8 cellular contexts compared by ENCODE assay signal in the genomic region with DNA sequence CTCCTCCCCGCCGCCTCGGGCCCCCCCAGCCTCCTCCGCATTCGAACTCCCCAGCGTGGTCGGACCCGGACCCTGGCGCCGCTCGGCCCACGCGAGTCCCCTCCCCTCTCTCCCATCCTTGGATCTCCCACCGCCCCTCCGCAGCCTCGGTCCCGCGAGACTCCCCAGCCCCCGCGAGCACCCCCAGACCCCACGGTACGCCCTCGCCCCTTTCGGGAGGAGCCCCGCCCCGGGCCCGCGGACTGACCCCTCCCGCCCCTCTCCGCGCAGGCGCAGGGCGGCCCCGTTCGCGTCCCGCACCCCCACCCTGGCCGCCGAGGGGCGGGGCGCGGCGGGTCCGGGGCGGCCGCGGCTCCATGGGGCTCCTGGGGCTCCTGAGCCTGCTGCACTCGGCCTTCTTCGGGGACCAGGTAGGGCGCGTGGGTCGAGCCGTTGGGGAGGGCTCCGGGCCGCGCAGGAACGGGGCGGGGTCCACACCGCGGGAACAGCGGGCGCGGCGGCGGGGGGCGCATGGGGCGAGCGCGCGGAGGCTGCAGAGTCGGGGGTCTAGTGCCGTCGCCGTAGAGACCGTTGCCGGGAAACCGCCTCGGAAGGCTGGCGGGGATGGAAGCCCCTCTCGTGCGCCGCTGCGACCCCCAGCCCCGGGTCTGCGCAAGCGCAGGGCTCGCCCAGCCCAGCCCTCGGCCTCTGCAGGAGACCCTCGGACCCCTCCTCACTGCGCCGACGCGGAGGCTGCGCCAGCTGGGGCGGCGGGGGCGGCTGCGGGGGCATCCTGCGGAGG. TPM values are rescaled to one million over a fixed set of nuclear protein-coding genes. Genes with fewer than 3 reads are reported as not detected.
A peak's percentile ranks its signal among the peaks of the same experiment; 100 is the strongest.
DNase-seq lines count a peak whose midpoint lies in the region; ATAC-seq, FAIRE-seq and TF ChIP-seq lines count a peak whose summit lies in the region.

No MANE protein-coding gene starts in this region.

- H3K4me2 ChIP-seq in BLaER1 (no peak overlapping the region), K562 (ENCODE audit: insufficient read depth, low read length) (peak overlapping the region; percentile 8; the same call in 1 of the 2 replicates)

- no peaks in the 10 kb centered on the region for H3K9me3 ChIP-seq in BLaER1
- no peaks in the 10 kb centered on the region for H3K9me3 ChIP-seq in K562 (replicated peaks; ENCODE audit: control insufficient read depth, insufficient read depth, low read depth, low read length)
- no peaks in the 10 kb centered on the region for H3K9me3 ChIP-seq in mesodermal cell (ENCODE audit: control insufficient read depth, low read length)

- no peaks in the 10 kb centered on the region for H3K9me3 Mint-ChIP-seq in activated naive CD4-positive, alpha-beta T cell treated with anti-CD3 and anti-CD28 coated beads for 36 hours

- CTCF ChIA-PET in K562 (lab: Yijun Ruan, JAX; ENCODE audit: low intra/inter-chr PET ratio) = interaction anchor here (1.1 kb wide), 1 partner anchor 67 kb away, joined by 6 read pairs; the partner anchor contains the start of gene ADAMTSL5
- CTCF ChIA-PET in activated naive CD4-positive, alpha-beta T cell treated with anti-CD3 and anti-CD28 coated beads for 36 hours (lab: Charles Lee) = interaction anchor here (1.0 to 1.8 kb wide), 4 partner anchors 9 to 56 kb away, joined by 3 to 11 read pairs (median 4); no protein-coding TSS in a partner anchor

- intact Hi-C loops in K562 (cut with micrococcal nuclease) = loop anchor here (10.0 kb wide), 1 partner anchor 171 kb away; the partner anchor contains the start of gene FAM174C
- intact Hi-C loops in activated naive CD4-positive, alpha-beta T cell treated with anti-CD3 and anti-CD28 coated beads for 36 hours (cut with micrococcal nuclease) = loop anchor here (2.0 kb wide), 1 partner anchor 169 kb away; no protein-coding TSS in a partner anchor

- BruUV-seq in K562 (replicated peaks; lab: Mats Ljungman, UMichigan) = no TSS peak

- peaks cover 13% of the 10 kb centered on the region for H3K79me2 ChIP-seq in K562 (ENCODE audit: control insufficient read depth, insufficient read depth, low read length)

- H3K9ac ChIP-seq in BLaER1 = no peak overlapping the region
- H3K9ac ChIP-seq in K562 (ENCODE audit: insufficient read depth in 1 of 2, low read depth in 2 of 2, low read length in 2 of 2) = peak overlapping the region in 1 of 2 experiments; percentile 67; a peak in 2 of 4 replicates

- TF ChIP-seq EP300 in K562 (IDR thresholded peaks at IDR 0.05; ENCODE audit: low read length) = no peak

- H3K36me3 Mint-ChIP-seq in activated naive CD4-positive, alpha-beta T cell treated with anti-CD3 and anti-CD28 coated beads for 36 hours (ENCODE audit: low read depth) = peaks cover 15% of the 10 kb centered on the region

- TF ChIP-seq CTCF in K562 (IDR thresholded peaks at IDR 0.05 in 2 of 3, conservative IDR thresholded peaks at IDR 0.05 in 1 of 3; ENCODE audit: insufficient read depth in 2 of 3, low read depth in 1 of 3, low read length in 3 of 3) = no peak

- H3K36me3 ChIP-seq in BLaER1 = peaks cover 23% of the 10 kb centered on the region
- H3K36me3 ChIP-seq in K562 (ENCODE audit: control insufficient read depth, insufficient read depth, low read length) = peaks cover 18% of the 10 kb centered on the region; the same call in 1 of the 3 replicates
- peaks cover 17% of the 10 kb centered on the region for H3K36me3 ChIP-seq in mesodermal cell (ENCODE audit: control insufficient read depth, insufficient read depth, low read length)

- H4K20me1 ChIP-seq in BLaER1 (peaks cover 99% of the 10 kb centered on the region), K562 (replicated peaks; ENCODE audit: control insufficient read depth, insufficient read depth, low read length) (peaks cover 20% of the 10 kb centered on the region)

- no peak for TF ChIP-seq POLR2A in K562 (conservative IDR thresholded peaks at IDR 0.05)

- peak; percentile 67 for DNase-seq in NCI-H146 (lab: John Stamatoyannopoulos, UW)
- DNase-seq in K562 (ENCODE audit: extremely low read depth in 1 of 4, low spot score in 3 of 4) = peak; percentile 77 to 95 (median 94)
- DNase-seq in activated naive CD4-positive, alpha-beta T cell treated with anti-CD3 and anti-CD28 coated beads for 36 hours = no peak
- DNase-seq in NCI-H510A (lab: John Stamatoyannopoulos, UW) = no peak
- DNase-seq in left lobe of liver (ENCODE audit: low spot score) = no peak

- no peaks in the 10 kb centered on the region for H3K9me1 ChIP-seq in K562 (ENCODE audit: control insufficient read depth, insufficient read depth, low read length)

- FAIRE-seq in K562 (lab: Jason Lieb, UNC) = no peak

- H3K4me3 Mint-ChIP-seq in activated naive CD4-positive, alpha-beta T cell treated with anti-CD3 and anti-CD28 coated beads for 36 hours = no peak overlapping the region

- in situ Hi-C loops in K562 (cut with MboI) = no loop called here

- peaks cover 36% of the 10 kb centered on the region for H3K27me3 Mint-ChIP-seq in activated naive CD4-positive, alpha-beta T cell treated with anti-CD3 and anti-CD28 coated beads for 36 hours (ENCODE audit: low read depth)

- peaks cover 38% of the 10 kb centered on the region for H3K4me1 ChIP-seq in BLaER1
- peaks cover 26 to 75% of the 10 kb centered on the region in 2 experiments for H3K4me1 ChIP-seq in K562 (replicated peaks in 1 of 2; ENCODE audit: control insufficient read depth in 2 of 2, insufficient read depth in 2 of 2, low read length in 2 of 2)
- H3K4me1 ChIP-seq in mesodermal cell (ENCODE audit: control insufficient read depth, insufficient read depth, low read length, poor library complexity, severe bottlenecking) = peaks cover 14% of the 10 kb centered on the region

- peaks cover 20% of the 10 kb centered on the region for H3K4me1 Mint-ChIP-seq in activated naive CD4-positive, alpha-beta T cell treated with anti-CD3 and anti-CD28 coated beads for 36 hours (ENCODE audit: low read depth)

- H3K27ac ChIP-seq in BLaER1 (no peak overlapping the region), K562 (ENCODE audit: extremely low read depth, low read depth, low read length) (no peak overlapping the region), mesodermal cell (ENCODE audit: low read depth, low read length, severe bottlenecking) (no peak overlapping the region)

- ATAC-seq in K562 (peak; percentile 64), GM18861 (IDR thresholded peaks at IDR 0.05; ENCODE audit: unreplicated experiment) (no peak), left lobe of liver (no peak)

- 5% methylated on average over 40 of the region's 99 CpGs for WGBS in K562 (ENCODE audit: insufficient coverage, low coverage, missing lambda C conversion rate)
- WGBS in mesodermal cell (ENCODE audit: insufficient coverage in 2 of 2), 2 experiments = 1 to 2% methylated on average over 44 to 71 of the region's 99 CpGs

- no peak overlapping the region for H3K27ac Mint-ChIP-seq in activated naive CD4-positive, alpha-beta T cell treated with anti-CD3 and anti-CD28 coated beads for 36 hours

- POLR2A ChIA-PET in K562 (lab: Yijun Ruan, JAX) = interaction anchor here (0.6 to 0.8 kb wide), 2 partner anchors 9 to 12 kb away, joined by 5 to 6 read pairs; no protein-coding TSS in a partner anchor

- H3K4me3 ChIP-seq in BLaER1 = 0 out of 2 replicates have a peak overlapping the region, but pooled peaks have one; percentile 4
- peak overlapping the region; percentile 41 for H3K4me3 ChIP-seq in K562
- peak overlapping the region; percentile 50 for H3K4me3 ChIP-seq in mesodermal cell (ENCODE audit: extremely low read depth, insufficient read depth, low read length, poor library complexity, severe bottlenecking)

- H2AFZ ChIP-seq in K562 (ENCODE audit: low read depth, low read length) = no peak overlapping the region

- no peak for TF ChIP-seq RAD21 in K562 (CRISPR knock-in tag; conservative IDR thresholded peaks at IDR 0.05 in 1 of 2, IDR thresholded peaks at IDR 0.05 in 1 of 2)

- peaks cover 65% of the 10 kb centered on the region for H3K27me3 ChIP-seq in BLaER1
- H3K27me3 ChIP-seq in K562 (ENCODE audit: control insufficient read depth in 2 of 2, insufficient read depth in 2 of 2, low read length in 2 of 2) = peaks cover 0 to 9% of the 10 kb centered on the region in 2 experiments; a peak in 1 of 5 replicates

RNA-seq across cellular contexts. Expression of gene APC2, which starts 3.8 kb away (rescaled TPM):
- 0.56 and 1.4 TPM in 2 replicates for total RNA-seq in K562 (2011; cell fraction: chromatin; rRNA removed; ENCODE audit: low replicate concordance)
- total RNA-seq in K562 (2011; cell fraction: nucleolus; rRNA removed) = 0.66 and 1.3 TPM in 2 replicates
- 0.44 and 0.53 TPM in 2 replicates for total RNA-seq in K562 (2011; cell fraction: nucleoplasm; rRNA removed)
- total RNA-seq in K562 (2014; rRNA removed) (0.05 and 0.08 TPM in 2 replicates), K562 (2014; rRNA removed; fragmentation: Illumina TruSeq; extraction: Trizol) (0.04 TPM in 1 of 2 replicates, not detected in the other), K562 (2015; rRNA removed; fragmentation: Illumina TruSeq; extraction: Trizol) (0.04 TPM in 1 of 2 replicates, not detected in the other), K562 (2021) (0.27 and 0.40 TPM in 2 replicates), left lobe of liver (0.13 TPM)
- polyA plus RNA-seq in K562 (2011; rRNA removed) (0.01 and 0.06 TPM in 2 replicates), K562 (2014; fragmentation: Illumina TruSeq; extraction: Trizol) (0.01 TPM in 2 replicates), K562 (2014; fragmentation: Nextera tagmentation; extraction: Ambion mirVana) (not detected), K562 (2014; rRNA removed) (0.04 and 0.09 TPM in 2 replicates)
- polyA plus RNA-seq in K562 (2011; cell fraction: cytosol; rRNA removed) = 0.03 and 0.04 TPM in 2 replicates
- 0.13 and 0.21 TPM in 2 replicates for polyA plus RNA-seq in K562 (2011; cell fraction: nucleus; rRNA removed)
- polyA plus RNA-seq in K562 (2012) = 0.43 and 0.48 TPM in 2 replicates
- 0.06 and 0.07 TPM in 2 replicates for polyA minus RNA-seq in K562 (2011; rRNA and poly(A)+ RNA removed)
- not detected in 2 replicates for polyA minus RNA-seq in K562 (2011; cell fraction: cytosol; rRNA and poly(A)+ RNA removed)
- 0.27 and 0.33 TPM in 2 replicates for polyA minus RNA-seq in K562 (2011; cell fraction: nucleus; rRNA and poly(A)+ RNA removed)
- polyA plus RNA-seq in mesodermal cell (2013, experiment 1 of 2) = 1.6 TPM
- 1.5 TPM for polyA plus RNA-seq in mesodermal cell (2013, experiment 2 of 2)
- total RNA-seq in activated naive CD4-positive, alpha-beta T cell treated with anti-CD3 and anti-CD28 coated beads for 36 hours = under 1 TPM; 0.07 to 0.12 TPM

RNA-seq across cellular contexts. Expression of gene RPS15, which starts 7.9 kb away (rescaled TPM):
- 72.0 and 238 TPM in 2 replicates for total RNA-seq in K562 (2011; cell fraction: chromatin; rRNA removed; ENCODE audit: low replicate concordance)
- total RNA-seq in K562 (2011; cell fraction: nucleolus; rRNA removed) = 545 and 547 TPM in 2 replicates
- total RNA-seq in K562 (2011; cell fraction: nucleoplasm; rRNA removed) = 383 and 585 TPM in 2 replicates
- total RNA-seq in K562 (2014; rRNA removed) (2,649 and 2,867 TPM in 2 replicates), K562 (2014; rRNA removed; fragmentation: Illumina TruSeq; extraction: Trizol) (407 and 630 TPM in 2 replicates), K562 (2015; rRNA removed; fragmentation: Illumina TruSeq; extraction: Trizol) (1,267 and 1,272 TPM in 2 replicates), K562 (2021) (2,126 and 2,254 TPM in 2 replicates), left lobe of liver (410 TPM)
- polyA plus RNA-seq in K562 (2011; rRNA removed) (957 and 1,566 TPM in 2 replicates), K562 (2014; fragmentation: Illumina TruSeq; extraction: Trizol) (912 and 1,907 TPM in 2 replicates), K562 (2014; fragmentation: Nextera tagmentation; extraction: Ambion mirVana) (100 to 1,000 TPM; 605 to 818 TPM), K562 (2014; rRNA removed) (2,791 and 3,285 TPM in 2 replicates)
- polyA plus RNA-seq in K562 (2011; cell fraction: cytosol; rRNA removed) = 3,186 and 4,296 TPM in 2 replicates
- 907 and 973 TPM in 2 replicates for polyA plus RNA-seq in K562 (2011; cell fraction: nucleus; rRNA removed)
- polyA plus RNA-seq in K562 (2012) = 2,701 and 2,899 TPM in 2 replicates
- 202 and 239 TPM in 2 replicates for polyA minus RNA-seq in K562 (2011; rRNA and poly(A)+ RNA removed)
- polyA minus RNA-seq in K562 (2011; cell fraction: cytosol; rRNA and poly(A)+ RNA removed) = 1,242 and 1,610 TPM in 2 replicates
- polyA minus RNA-seq in K562 (2011; cell fraction: nucleus; rRNA and poly(A)+ RNA removed) = 152 and 304 TPM in 2 replicates
- 2,052 TPM for polyA plus RNA-seq in mesodermal cell (2013, experiment 1 of 2)
- 1,718 TPM for polyA plus RNA-seq in mesodermal cell (2013, experiment 2 of 2)
- total RNA-seq in activated naive CD4-positive, alpha-beta T cell treated with anti-CD3 and anti-CD28 coated beads for 36 hours = 1,000 to 10,000 TPM; 1,902 to 1,906 TPM

RNA-seq across cellular contexts. Expression of gene C19orf25, which starts 32.9 kb away (rescaled TPM):
- total RNA-seq in K562 (2011; cell fraction: chromatin; rRNA removed; ENCODE audit: low replicate concordance) = 67.3 and 231 TPM in 2 replicates
- total RNA-seq in K562 (2011; cell fraction: nucleolus; rRNA removed) = 138 and 165 TPM in 2 replicates
- 70.2 and 72.2 TPM in 2 replicates for total RNA-seq in K562 (2011; cell fraction: nucleoplasm; rRNA removed)
- total RNA-seq in K562 (2014; rRNA removed) (79.4 and 86.1 TPM in 2 replicates), K562 (2014; rRNA removed; fragmentation: Illumina TruSeq; extraction: Trizol) (6.5 and 9.6 TPM in 2 replicates), K562 (2015; rRNA removed; fragmentation: Illumina TruSeq; extraction: Trizol) (40.6 and 42.3 TPM in 2 replicates), K562 (2021) (68.3 and 73.1 TPM in 2 replicates), left lobe of liver (19.2 TPM)
- polyA plus RNA-seq in K562 (2011; rRNA removed) (25.3 and 27.6 TPM in 2 replicates), K562 (2014; fragmentation: Illumina TruSeq; extraction: Trizol) (36.1 and 45.1 TPM in 2 replicates), K562 (2014; fragmentation: Nextera tagmentation; extraction: Ambion mirVana) (1 to 10 TPM in 1 of 2 experiments, under 1 TPM in 1; 0.79 to 4.5 TPM), K562 (2014; rRNA removed) (96.0 TPM in 2 replicates)
- 55.4 and 125 TPM in 2 replicates for polyA plus RNA-seq in K562 (2011; cell fraction: cytosol; rRNA removed)
- polyA plus RNA-seq in K562 (2011; cell fraction: nucleus; rRNA removed) = 35.5 and 63.8 TPM in 2 replicates
- 46.1 and 46.4 TPM in 2 replicates for polyA plus RNA-seq in K562 (2012)
- polyA minus RNA-seq in K562 (2011; rRNA and poly(A)+ RNA removed) = 2.2 and 6.5 TPM in 2 replicates
- 21.9 and 26.5 TPM in 2 replicates for polyA minus RNA-seq in K562 (2011; cell fraction: cytosol; rRNA and poly(A)+ RNA removed)
- polyA minus RNA-seq in K562 (2011; cell fraction: nucleus; rRNA and poly(A)+ RNA removed) = 18.2 and 20.3 TPM in 2 replicates
- 27.0 TPM for polyA plus RNA-seq in mesodermal cell (2013, experiment 1 of 2)
- 19.3 TPM for polyA plus RNA-seq in mesodermal cell (2013, experiment 2 of 2)
- total RNA-seq in activated naive CD4-positive, alpha-beta T cell treated with anti-CD3 and anti-CD28 coated beads for 36 hours = 10 to 100 TPM; 17.5 to 20.8 TPM

RNA-seq across cellular contexts. Expression of gene DAZAP1, which starts 38.7 kb away (rescaled TPM):
- 223 and 289 TPM in 2 replicates for total RNA-seq in K562 (2011; cell fraction: chromatin; rRNA removed; ENCODE audit: low replicate concordance)
- total RNA-seq in K562 (2011; cell fraction: nucleolus; rRNA removed) = 105 and 117 TPM in 2 replicates
- 149 and 185 TPM in 2 replicates for total RNA-seq in K562 (2011; cell fraction: nucleoplasm; rRNA removed)
- 222 and 244 TPM in 2 replicates for total RNA-seq in K562 (2014; rRNA removed)
- 77.7 and 78.7 TPM in 2 replicates for total RNA-seq in K562 (2014; rRNA removed; fragmentation: Illumina TruSeq; extraction: Trizol)
- 139 and 143 TPM in 2 replicates for total RNA-seq in K562 (2015; rRNA removed; fragmentation: Illumina TruSeq; extraction: Trizol)
- 287 and 289 TPM in 2 replicates for total RNA-seq in K562 (2021)
- polyA plus RNA-seq in K562 (2011; rRNA removed) = 125 and 155 TPM in 2 replicates
- 57.6 and 123 TPM in 2 replicates for polyA plus RNA-seq in K562 (2011; cell fraction: cytosol; rRNA removed)
- polyA plus RNA-seq in K562 (2011; cell fraction: nucleus; rRNA removed) = 177 and 237 TPM in 2 replicates
- polyA plus RNA-seq in K562 (2012) = 116 and 140 TPM in 2 replicates
- 142 and 156 TPM in 2 replicates for polyA plus RNA-seq in K562 (2014; fragmentation: Illumina TruSeq; extraction: Trizol)
- 10 to 100 TPM; 10.8 to 13.3 TPM for polyA plus RNA-seq in K562 (2014; fragmentation: Nextera tagmentation; extraction: Ambion mirVana)
- 250 and 266 TPM in 2 replicates for polyA plus RNA-seq in K562 (2014; rRNA removed)
- polyA minus RNA-seq in K562 (2011; rRNA and poly(A)+ RNA removed) = 29.7 and 47.1 TPM in 2 replicates
- polyA minus RNA-seq in K562 (2011; cell fraction: cytosol; rRNA and poly(A)+ RNA removed) = 61.3 and 62.0 TPM in 2 replicates
- 38.8 and 60.8 TPM in 2 replicates for polyA minus RNA-seq in K562 (2011; cell fraction: nucleus; rRNA and poly(A)+ RNA removed)
- polyA plus RNA-seq in mesodermal cell (2013, experiment 1 of 2) = 109 TPM
- 96.2 TPM for polyA plus RNA-seq in mesodermal cell (2013, experiment 2 of 2)
- total RNA-seq in activated naive CD4-positive, alpha-beta T cell treated with anti-CD3 and anti-CD28 coated beads for 36 hours = 100 to 1,000 TPM; 253 to 265 TPM
- total RNA-seq in left lobe of liver = 48.1 TPM

RNA-seq across cellular contexts. Expression of gene PCSK4, which starts 44.0 kb away (rescaled TPM):
- 10.1 and 40.2 TPM in 2 replicates for total RNA-seq in K562 (2011; cell fraction: chromatin; rRNA removed; ENCODE audit: low replicate concordance)
- 32.6 and 34.9 TPM in 2 replicates for total RNA-seq in K562 (2011; cell fraction: nucleolus; rRNA removed)
- total RNA-seq in K562 (2011; cell fraction: nucleoplasm; rRNA removed) = 10.8 and 20.5 TPM in 2 replicates
- 2.2 and 3.4 TPM in 2 replicates for total RNA-seq in K562 (2014; rRNA removed)
- 0.29 TPM in 2 replicates for total RNA-seq in K562 (2014; rRNA removed; fragmentation: Illumina TruSeq; extraction: Trizol)
- total RNA-seq in K562 (2015; rRNA removed; fragmentation: Illumina TruSeq; extraction: Trizol) = 1.2 and 1.5 TPM in 2 replicates
- total RNA-seq in K562 (2021) = 5.7 and 7.0 TPM in 2 replicates
- polyA plus RNA-seq in K562 (2011; rRNA removed) = 2.7 and 5.1 TPM in 2 replicates
- 2.9 and 4.0 TPM in 2 replicates for polyA plus RNA-seq in K562 (2011; cell fraction: cytosol; rRNA removed)
- 56.5 and 86.1 TPM in 2 replicates for polyA plus RNA-seq in K562 (2011; cell fraction: nucleus; rRNA removed)
- polyA plus RNA-seq in K562 (2012) = 6.2 and 8.3 TPM in 2 replicates
- polyA plus RNA-seq in K562 (2014; fragmentation: Illumina TruSeq; extraction: Trizol) = 0.85 and 2.2 TPM in 2 replicates
- polyA plus RNA-seq in K562 (2014; fragmentation: Nextera tagmentation; extraction: Ambion mirVana) = under 1 TPM in 1 of 2 experiments, not detected in 1; 0.01 TPM
- 4.8 and 9.1 TPM in 2 replicates for polyA plus RNA-seq in K562 (2014; rRNA removed)
- polyA minus RNA-seq in K562 (2011; rRNA and poly(A)+ RNA removed) = 0.35 and 0.60 TPM in 2 replicates
- polyA minus RNA-seq in K562 (2011; cell fraction: cytosol; rRNA and poly(A)+ RNA removed) = 1.9 and 8.5 TPM in 2 replicates
- polyA minus RNA-seq in K562 (2011; cell fraction: nucleus; rRNA and poly(A)+ RNA removed) = 10.0 and 12.4 TPM in 2 replicates
- polyA plus RNA-seq in mesodermal cell (2013, experiment 1 of 2) = 10.1 TPM
- 10.3 TPM for polyA plus RNA-seq in mesodermal cell (2013, experiment 2 of 2)
- total RNA-seq in activated naive CD4-positive, alpha-beta T cell treated with anti-CD3 and anti-CD28 coated beads for 36 hours = 1 to 10 TPM; 1.5 to 1.7 TPM
- total RNA-seq in left lobe of liver = 4.8 TPM

Comparison
In these comparisons a context has a peak if more than half of its experiments do, and no peak if none do; other contexts are left out.
1. DNase-seq: peak in NCI-H146 (single experiment) and K562 (4 of 4); none in activated naive CD4-positive, alpha-beta T cell treated with anti-CD3 and anti-CD28 coated beads for 36 hours (single experiment), NCI-H510A (single experiment) and left lobe of liver (single experiment).
2. Peak in every context shown above with its lines, with median percentiles within 50 percentile points of each other: H3K4me3 ChIP-seq.